ENCODE assay signal across 7 cellular contexts in genomic region chr20:44642203-44643153, GRCh38. TPM values are rescaled to one million over a fixed set of nuclear protein-coding genes. Genes with fewer than 3 reads are reported as not detected.
A peak's percentile ranks its signal among the peaks of the same experiment; 100 is the strongest.
DNase-seq lines count a peak whose midpoint lies in the region; FAIRE-seq and TF ChIP-seq lines count a peak whose summit lies in the region.

No MANE protein-coding gene starts in this region.

- H3K9ac ChIP-seq in skeletal muscle tissue (ENCODE audit: low read depth in 1 of 3, low read length in 3 of 3), result peak overlapping the region; percentile 16 to 69 (median 64)

- H3K4me3 ChIP-seq in GM12865 (ENCODE audit: low read depth, low read length) (peak overlapping the region; percentile 46), bronchial epithelial cell (ENCODE audit: low read depth, low read length) (no peak overlapping the region), skeletal muscle tissue (ENCODE audit: low read length in 3 of 3) (peak overlapping the region; percentile 4 to 63 (median 59))
- H3K4me3 ChIP-seq in Jurkat, Clone E6-1 (ENCODE audit: low read length), result peak overlapping the region; percentile 39

- H3K9me3 ChIP-seq in skeletal muscle tissue (ENCODE audit: control insufficient read depth in 3 of 3, low read length in 3 of 3), result no peaks in the 10 kb centered on the region

- H3K4me1 ChIP-seq in skeletal muscle tissue (ENCODE audit: control insufficient read depth in 3 of 3, insufficient read depth in 3 of 3, low read length in 3 of 3), result peaks cover 38 to 51% (median 48%) of the 10 kb centered on the region in 3 donors

- H3K27me3 ChIP-seq in bronchial epithelial cell (ENCODE audit: control insufficient read depth, insufficient read depth, low read length), result no peaks in the 10 kb centered on the region
- H3K27me3 ChIP-seq in skeletal muscle tissue (ENCODE audit: control insufficient read depth in 3 of 3, insufficient read depth in 3 of 3, low read length in 3 of 3), result no peaks in the 10 kb centered on the region

- no peak for FAIRE-seq in bronchial epithelial cell (lab: Jason Lieb, UNC)

- H3K36me3 ChIP-seq in bronchial epithelial cell (ENCODE audit: control insufficient read depth, insufficient read depth, low read length), result no peaks in the 10 kb centered on the region
- peaks cover 0 to 2% (median 2%) of the 10 kb centered on the region in 3 donors for H3K36me3 ChIP-seq in skeletal muscle tissue (ENCODE audit: control insufficient read depth in 3 of 3, insufficient read depth in 3 of 3, low read length in 3 of 3)

- in situ Hi-C loops in SK-MEL-5 (cut with HindIII; ENCODE audit: low pct_unique_long_range_greater_than_20kb, low sequenced_read_pairs), result no loop called here

- DNase-seq in GM12865 (ENCODE audit: low read depth), result peak; percentile 86
- DNase-seq in Jurkat, Clone E6-1 (ENCODE audit: low read depth, low spot score), result no peak
- peak; percentile 40 for DNase-seq in SK-MEL-5 (ENCODE audit: low read depth, low spot score)
- DNase-seq in bronchial epithelial cell (ENCODE audit: low read depth), result peak; percentile 81
- peak; percentile 62 for DNase-seq in inferior parietal cortex (ENCODE audit: extremely low spot score)
- no peak for DNase-seq in NCI-H1694 treated with DMSO at 0.1 percent for 48 hours (lab: John Stamatoyannopoulos, UW)

- peak; percentile 23 for TF ChIP-seq CTCF in GM12865 (IDR thresholded peaks at IDR 0.05; ENCODE audit: insufficient read depth, low read depth, low read length, missing control alignments)
- peak; percentile 20 for TF ChIP-seq CTCF in bronchial epithelial cell (IDR thresholded peaks at IDR 0.05; ENCODE audit: insufficient read depth, low read length, severe bottlenecking)

- H3K27ac ChIP-seq in skeletal muscle tissue (ENCODE audit: low read depth, low read length), result peak overlapping the region; percentile 79

RNA-seq across cellular contexts. Expression of gene ADA, which starts 9.0 kb away (rescaled TPM):
- 1,574 TPM for polyA plus RNA-seq in Jurkat, Clone E6-1 (2012; ENCODE audit: insufficient read depth, insufficient read length)
- 12.4 and 13.2 TPM in 2 replicates for total RNA-seq in SK-MEL-5 (2014; rRNA removed; shearing (Covaris generic))
- 37.2 and 39.2 TPM in 2 replicates for polyA plus RNA-seq in SK-MEL-5 (2015; cell fraction: cytosol; rRNA removed)
- polyA plus RNA-seq in SK-MEL-5 (2015; cell fraction: nucleus; rRNA removed), result 74.2 and 81.6 TPM in 2 replicates
- 8.7 and 12.6 TPM in 2 replicates for total RNA-seq in bronchial epithelial cell
- 3.7 TPM for total RNA-seq in skeletal muscle tissue

Comparison
In these comparisons a context has a peak if more than half of its experiments do, and no peak if none do; other contexts are left out.
1. DNase-seq: peak in GM12865 (single experiment), SK-MEL-5 (single experiment), bronchial epithelial cell (single experiment) and inferior parietal cortex (single experiment); none in Jurkat, Clone E6-1 (single experiment) and NCI-H1694 treated with DMSO at 0.1 percent for 48 hours (single experiment).